10 cellular contexts compared by ENCODE assay signal in genomic region chr1:152398812-152399698, GRCh38. TPM values are rescaled to one million over a fixed set of nuclear protein-coding genes. Genes with fewer than 3 reads are reported as not detected.
DNase-seq lines count a peak whose midpoint lies in the region; ATAC-seq and TF ChIP-seq lines count a peak whose summit lies in the region.
"Had no signal": no experiment of that assay in that cellular context is flagged by ENCODE, and none has a peak within 500 bp of the region (broad histone marks: within the 10 kb centered on the region; RNA-seq: fewer than 3 reads in every experiment).

No MANE protein-coding gene starts in this region.

- no peaks in the 10 kb centered on the region for H3K36me3 Mint-ChIP-seq in activated naive CD4-positive, alpha-beta T cell treated with anti-CD3 and anti-CD28 coated beads for 36 hours (ENCODE audit: low read depth)
- no peaks in the 10 kb centered on the region for H3K36me3 Mint-ChIP-seq in chondrocyte (ENCODE audit: low read depth)

- no peaks in the 10 kb centered on the region for H3K4me1 Mint-ChIP-seq in activated naive CD4-positive, alpha-beta T cell treated with anti-CD3 and anti-CD28 coated beads for 36 hours (ENCODE audit: low read depth)
- H3K4me1 Mint-ChIP-seq in stimulated activated naive CD8-positive, alpha-beta T cell treated with anti-CD3 and anti-CD28 coated beads, Interleukin-15, amount 100 ng/mL, for 72 hours = no peaks in the 10 kb centered on the region
- no peaks in the 10 kb centered on the region for H3K4me1 Mint-ChIP-seq in chondrocyte (ENCODE audit: low read depth)

- no peak for TF ChIP-seq CTCF in chondrocyte (IDR thresholded peaks at IDR 0.05)

- ATAC-seq in stimulated activated naive CD8-positive, alpha-beta T cell treated with anti-CD3 and anti-CD28 coated beads, Interleukin-15, amount 100 ng/mL, for 72 hours = peak; percentile 55
- ATAC-seq in HG03159 (IDR thresholded peaks at IDR 0.05; ENCODE audit: unreplicated experiment) = no peak

- CTCF ChIA-PET in activated naive CD4-positive, alpha-beta T cell treated with anti-CD3 and anti-CD28 coated beads for 36 hours (lab: Charles Lee) = interaction anchor here (0.8 to 3.1 kb wide), 4 partner anchors 42 to 233 kb away, joined by 3 to 27 read pairs (median 6); no protein-coding TSS in a partner anchor

- H3K9me3 Mint-ChIP-seq in activated naive CD4-positive, alpha-beta T cell treated with anti-CD3 and anti-CD28 coated beads for 36 hours = peaks cover 2% of the 10 kb centered on the region
- no peaks in the 10 kb centered on the region for H3K9me3 Mint-ChIP-seq in stimulated activated naive CD8-positive, alpha-beta T cell treated with anti-CD3 and anti-CD28 coated beads, Interleukin-15, amount 100 ng/mL, for 72 hours
- peaks cover 4% of the 10 kb centered on the region for H3K9me3 Mint-ChIP-seq in chondrocyte (ENCODE audit: low read depth)

- peaks cover 14% of the 10 kb centered on the region for H3K27me3 Mint-ChIP-seq in activated naive CD4-positive, alpha-beta T cell treated with anti-CD3 and anti-CD28 coated beads for 36 hours (ENCODE audit: low read depth)
- H3K27me3 Mint-ChIP-seq in stimulated activated naive CD8-positive, alpha-beta T cell treated with anti-CD3 and anti-CD28 coated beads, Interleukin-15, amount 100 ng/mL, for 72 hours = peaks cover 43% of the 10 kb centered on the region
- H3K27me3 Mint-ChIP-seq in chondrocyte (ENCODE audit: low read depth) = no peaks in the 10 kb centered on the region

- intact Hi-C loops in activated naive CD4-positive, alpha-beta T cell treated with anti-CD3 and anti-CD28 coated beads for 36 hours (cut with micrococcal nuclease) = loop anchor here (1.0 to 2.0 kb wide), 2 partner anchors 42 to 59 kb away; no protein-coding TSS in a partner anchor

- no peak overlapping the region for H3K4me3 Mint-ChIP-seq in activated naive CD4-positive, alpha-beta T cell treated with anti-CD3 and anti-CD28 coated beads for 36 hours
- no peak overlapping the region for H3K4me3 Mint-ChIP-seq in stimulated activated naive CD8-positive, alpha-beta T cell treated with anti-CD3 and anti-CD28 coated beads, Interleukin-15, amount 100 ng/mL, for 72 hours
- no peak overlapping the region for H3K4me3 Mint-ChIP-seq in chondrocyte (ENCODE audit: unreplicated experiment)

- no peak overlapping the region for H3K27ac Mint-ChIP-seq in activated naive CD4-positive, alpha-beta T cell treated with anti-CD3 and anti-CD28 coated beads for 36 hours
- no peak overlapping the region for H3K27ac Mint-ChIP-seq in stimulated activated naive CD8-positive, alpha-beta T cell treated with anti-CD3 and anti-CD28 coated beads, Interleukin-15, amount 100 ng/mL, for 72 hours
- no peak overlapping the region for H3K27ac Mint-ChIP-seq in chondrocyte (ENCODE audit: unreplicated experiment)

- peak; percentile 22 for DNase-seq in activated naive CD4-positive, alpha-beta T cell treated with anti-CD3 and anti-CD28 coated beads for 36 hours
- no peak for DNase-seq in activated naive CD4-positive, alpha-beta T cell (lab: John Stamatoyannopoulos, UW)
- peak; percentile 10 for DNase-seq in NCI-H69 (lab: John Stamatoyannopoulos, UW)
- peak; percentile 7 for DNase-seq in cerebellar cortex (ENCODE audit: low spot score)
- no peak for DNase-seq in stimulated activated naive CD8-positive, alpha-beta T cell treated with anti-CD3 and anti-CD28 coated beads, Interleukin-15, amount 100 ng/mL, for 72 hours
- no peak for DNase-seq in chondrocyte (ENCODE audit: low spot score)
- no peak for DNase-seq in mucosa of gallbladder (ENCODE audit: low spot score)

RNA-seq across cellular contexts. Expression of gene CRNN, which starts 15.0 kb away (rescaled TPM):
- not detected for total RNA-seq in activated naive CD4-positive, alpha-beta T cell treated with anti-CD3 and anti-CD28 coated beads for 36 hours
- total RNA-seq in chondrocyte (not detected in 3 replicates), mucosa of gallbladder (not detected)
- total RNA-seq: pulmonary artery endothelial cell, thoracic aorta had no signal

RNA-seq across cellular contexts. Expression of gene FLG2, which starts 39.2 kb away (rescaled TPM):
- not detected for total RNA-seq in activated naive CD4-positive, alpha-beta T cell treated with anti-CD3 and anti-CD28 coated beads for 36 hours
- total RNA-seq in chondrocyte = not detected in 3 replicates
- total RNA-seq in mucosa of gallbladder = not detected
- total RNA-seq: pulmonary artery endothelial cell had no signal

Comparison
In these comparisons a context has a peak if more than half of its experiments do, and no peak if none do; other contexts are left out.
1. DNase-seq: peak in activated naive CD4-positive, alpha-beta T cell treated with anti-CD3 and anti-CD28 coated beads for 36 hours (single experiment), NCI-H69 (single experiment) and cerebellar cortex (single experiment); none in activated naive CD4-positive, alpha-beta T cell (0 of 4), stimulated activated naive CD8-positive, alpha-beta T cell treated with anti-CD3 and anti-CD28 coated beads, Interleukin-15, amount 100 ng/mL, for 72 hours (0 of 2), chondrocyte (single experiment) and mucosa of gallbladder (single experiment).